Comparison of ENCODE assay signal across 19 cellular contexts in the genomic region with DNA sequence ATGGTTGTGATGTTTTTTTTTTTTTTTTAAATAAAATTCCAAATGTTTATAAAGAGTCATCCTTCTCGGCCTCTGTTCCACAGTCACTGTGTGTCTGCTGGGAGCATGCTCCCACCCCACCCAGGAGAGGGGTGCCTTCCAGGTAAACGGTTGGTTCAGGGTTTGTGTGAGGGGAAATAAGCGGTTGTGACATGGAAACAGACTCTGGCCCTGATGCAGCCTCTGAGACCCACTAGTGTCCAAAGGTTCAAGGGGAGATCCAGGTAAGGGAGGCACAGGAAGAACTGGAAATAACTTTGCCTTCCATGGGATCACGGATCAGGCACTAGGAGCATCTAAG. TPM values are rescaled to one million over a fixed set of nuclear protein-coding genes. Genes with fewer than 3 reads are reported as not detected.
DNase-seq lines count a peak whose midpoint lies in the region; ATAC-seq, FAIRE-seq and TF ChIP-seq lines count a peak whose summit lies in the region.
"Had no signal": no experiment of that assay in that cellular context is flagged by ENCODE, and none has a peak within 500 bp of the region (broad histone marks: within the 10 kb centered on the region; RNA-seq: fewer than 3 reads in every experiment).

No MANE protein-coding gene starts in this region.

- peaks cover 2% of the 10 kb centered on the region for H3K27me3 Mint-ChIP-seq in H9 (ENCODE audit: low read depth)

- no peak overlapping the region for H3T11ph ChIP-seq in H9 (ENCODE audit: low read length)

- H3K4me3 ChIP-seq in GM12878 = no peak overlapping the region
- H3K4me3 ChIP-seq in mesenchymal stem cell (ENCODE audit: insufficient read depth in 1 of 2, low read depth in 1 of 2, low read length in 2 of 2) = no peak overlapping the region

- intact Hi-C loops in GM12878 (cut with micrococcal nuclease; ENCODE audit: unreplicated experiment) = no loop called here

- H3K4me2 ChIP-seq in H9 (ENCODE audit: insufficient read depth, insufficient read length, low read length) (no peak overlapping the region), GM12878 (ENCODE audit: control insufficient read depth, insufficient read depth) (no peak overlapping the region), mesenchymal stem cell (ENCODE audit: low read length, poor library complexity, severe bottlenecking) (no peak overlapping the region)

- H3K79me1 ChIP-seq in H9 (ENCODE audit: insufficient read depth, low read depth, low read length, poor library complexity, severe bottlenecking) = no peaks in the 10 kb centered on the region
- H3K79me1 ChIP-seq in mesenchymal stem cell (replicated peaks; ENCODE audit: low read length, poor library complexity, severe bottlenecking) = peaks cover 13% of the 10 kb centered on the region

- no peaks in the 10 kb centered on the region for H3K27me3 ChIP-seq in H9 (ENCODE audit: insufficient read depth, low read length)
- H3K27me3 ChIP-seq in GM12878 (replicated peaks in 1 of 2; ENCODE audit: control insufficient read depth in 2 of 2, insufficient read depth in 2 of 2, low read length in 1 of 2) = no peaks in the 10 kb centered on the region
- H3K27me3 ChIP-seq in mesenchymal stem cell (ENCODE audit: control insufficient read depth in 1 of 2, insufficient read depth in 1 of 2, low read length in 2 of 2) = no peaks in the 10 kb centered on the region

- H3K9me3 Mint-ChIP-seq in H9 = peaks cover 0 to 3% of the 10 kb centered on the region in 2 experiments; a peak in 1 of 5 replicates

- RAD21 ChIA-PET in GM12878 (lab: Charles Lee; ENCODE audit: unreplicated experiment) = no interaction called here

- H3K79me2 ChIP-seq in H9 (ENCODE audit: insufficient read depth, low read length) (no peaks in the 10 kb centered on the region), GM12878 (ENCODE audit: control insufficient read depth, insufficient read depth, low read length) (no peaks in the 10 kb centered on the region)

- H4K5ac ChIP-seq in H9 (ENCODE audit: insufficient read length, low read depth, low read length) = no peak overlapping the region

- no peak overlapping the region for H2BK12ac ChIP-seq in H9 (ENCODE audit: insufficient read length, low read depth, low read length)
- H2BK12ac ChIP-seq in mesenchymal stem cell (ENCODE audit: low read length in 2 of 2) = no peak overlapping the region

- H3K23ac ChIP-seq in H9 (ENCODE audit: insufficient read length, low read depth, low read length) (no peak overlapping the region), mesenchymal stem cell (ENCODE audit: low read length in 2 of 2) (no peak overlapping the region)

- no peak overlapping the region for H2BK15ac ChIP-seq in H9 (ENCODE audit: low read depth, low read length)
- H2BK15ac ChIP-seq in mesenchymal stem cell (ENCODE audit: low read depth, poor library complexity, severe bottlenecking) = no peak overlapping the region

- no peak overlapping the region for H3K56ac ChIP-seq in H9 (ENCODE audit: insufficient read length, low read depth, low read length)

- TF ChIP-seq POLR2A in GM12878 (IDR thresholded peaks at IDR 0.05; ENCODE audit: low read depth, low read length) = no peak

- H2BK120ac ChIP-seq in H9 (ENCODE audit: low read depth, low read length, poor library complexity, severe bottlenecking) (no peak overlapping the region), mesenchymal stem cell (ENCODE audit: low read depth, low read length) (no peak overlapping the region)

- no peak for TF ChIP-seq RAD21 in GM12878 (IDR thresholded peaks at IDR 0.05; ENCODE audit: insufficient read depth, low read depth, low read length)

- H2AFZ ChIP-seq in H9 (ENCODE audit: low read length) (no peak overlapping the region), GM12878 (ENCODE audit: control insufficient read depth, low read depth, low read length) (no peak overlapping the region), mesenchymal stem cell (ENCODE audit: low read depth, low read length) (no peak overlapping the region)

- peak overlapping the region in 2 of 3 experiments; percentile 30 to 84; a peak in 3 of 7 replicates for H3K27ac Mint-ChIP-seq in H9

- H3K9me3 ChIP-seq in H9 (ENCODE audit: control insufficient read depth, low read depth, low read length) = no peaks in the 10 kb centered on the region
- H3K9me3 ChIP-seq in GM12878 (replicated peaks; ENCODE audit: control insufficient read depth, insufficient read depth, low read length) = no peaks in the 10 kb centered on the region
- H3K9me3 ChIP-seq in mesenchymal stem cell (ENCODE audit: control insufficient read depth, low read length) = no peaks in the 10 kb centered on the region

- no peak for TF ChIP-seq EP300 in GM12878 (IDR thresholded peaks at IDR 0.05; ENCODE audit: borderline replicate concordance in 1 of 2, control insufficient read depth in 1 of 2, low read depth in 2 of 2, low read length in 2 of 2)

- no peak overlapping the region for H3K14ac ChIP-seq in H9 (ENCODE audit: insufficient read depth, low read length)
- no peak overlapping the region for H3K14ac ChIP-seq in mesenchymal stem cell (ENCODE audit: low read length in 2 of 2)

- peaks cover 40 to 60% (median 45%) of the 10 kb centered on the region in 3 experiments; a peak in 6 of 7 replicates for H3K36me3 Mint-ChIP-seq in H9 (ENCODE audit: insufficient read depth in 1 of 3, low read depth in 3 of 3)

- H3K18ac ChIP-seq in H9 (ENCODE audit: insufficient read length, low read depth, low read length) (no peak overlapping the region), mesenchymal stem cell (ENCODE audit: low read depth in 1 of 2, low read length in 2 of 2) (no peak overlapping the region)

- DNase-seq in H9 (no peak), GM12878 (ENCODE audit: low read depth, low spot score) (no peak), mesenchymal stem cell (peak; percentile 6), SK-N-DZ (ENCODE audit: low spot score) (no peak), SW 1271 (lab: John Stamatoyannopoulos, UW) (no peak)
- DNase-seq: ACHN; CD4-positive, CD25-positive, alpha-beta regulatory T cell; DND-41; GDM1; NCI-H1436 treated with DMSO at 0.1 percent for 48 hours; NCI-H2081; NCI-H2227 treated with DMSO at 0.1 percent for 48 hours; NCI-H526; NK-92 treated with Interleukin-12 subunit alpha and Interleukin-12 subunit beta, amount 100 ng/mL, for 24 hours had no signal

- H4K8ac ChIP-seq in H9 (replicated peaks; ENCODE audit: insufficient read length, low read depth, low read length) = no peak overlapping the region
- no peak overlapping the region for H4K8ac ChIP-seq in mesenchymal stem cell (ENCODE audit: low read length)

- TF ChIP-seq CTCF in 22Rv1 (IDR thresholded peaks at IDR 0.05) = no peak
- no peak for TF ChIP-seq CTCF in H9 (conservative IDR thresholded peaks at IDR 0.05)
- no peak for TF ChIP-seq CTCF in GM12878 (IDR thresholded peaks at IDR 0.05 in 2 of 3, conservative IDR thresholded peaks at IDR 0.05 in 1 of 3; ENCODE audit: control insufficient read depth in 2 of 3, extremely low read depth in 1 of 3, insufficient read depth in 1 of 3, low read depth in 3 of 3, low read length in 3 of 3)

- H2AK5ac ChIP-seq in H9 (ENCODE audit: insufficient read length, low read length) (no peak overlapping the region), mesenchymal stem cell (ENCODE audit: low read length, severe bottlenecking) (no peak overlapping the region)

- WGBS in H9 (ENCODE audit: extremely low coverage, insufficient read length, low lambda C conversion rate) = no CpG with 5 or more reads among the region's 4 CpGs
- WGBS in GM12878 (ENCODE audit: insufficient coverage, insufficient replicate concordance, low lambda C conversion rate, missing lambda C conversion rate) = 74% methylated on average over 4 of the region's 4 CpGs
- 89% methylated on average over 4 of the region's 4 CpGs for WGBS in mesenchymal stem cell

- H3K9ac ChIP-seq in H9 (ENCODE audit: extremely low read depth, insufficient read length, low read length) = no peak overlapping the region
- no peak overlapping the region for H3K9ac ChIP-seq in GM12878 (ENCODE audit: control insufficient read depth, insufficient read depth, low read length)
- H3K9ac ChIP-seq in mesenchymal stem cell (ENCODE audit: low read length) = no peak overlapping the region

- ATAC-seq in GM12878 = no peak
- ATAC-seq in HG03432 (IDR thresholded peaks at IDR 0.05; ENCODE audit: unreplicated experiment) = no peak
- no peak for ATAC-seq in HG02870 (IDR thresholded peaks at IDR 0.05; ENCODE audit: unreplicated experiment)

- H2BK5ac ChIP-seq in H9 (ENCODE audit: insufficient read length, low read length) = no peak overlapping the region
- H2BK5ac ChIP-seq in mesenchymal stem cell (ENCODE audit: low read depth, low read length, poor library complexity, severe bottlenecking) = no peak overlapping the region

- H2BK20ac ChIP-seq in H9 (ENCODE audit: low read depth, low read length, poor library complexity, severe bottlenecking) = no peak overlapping the region

- no TSS peak for BruUV-seq in GM12878 (replicated peaks; lab: Mats Ljungman, UMichigan)

- H3K23me2 ChIP-seq in H9 (ENCODE audit: insufficient read length, low read depth, low read length, poor library complexity, severe bottlenecking) = no peaks in the 10 kb centered on the region

- peaks cover 34% of the 10 kb centered on the region in 2 experiments for H3K36me3 ChIP-seq in GM12878 (ENCODE audit: control insufficient read depth in 2 of 2, insufficient read depth in 2 of 2, low read length in 1 of 2)
- peaks cover 57 to 65% of the 10 kb centered on the region in 2 experiments for H3K36me3 ChIP-seq in mesenchymal stem cell (ENCODE audit: control insufficient read depth in 1 of 2, insufficient read depth in 2 of 2, low read depth in 1 of 2, low read length in 2 of 2)

- POLR2A ChIA-PET in GM12878 (lab: Charles Lee) = no interaction called here

- SMC1A ChIA-PET in GM12878 (lab: Charles Lee; ENCODE audit: uncharacterized antibody, unreplicated experiment) = no interaction called here

- no peaks in the 10 kb centered on the region for H3K4me1 ChIP-seq in H9 (ENCODE audit: insufficient read depth, low read length)
- no peaks in the 10 kb centered on the region for H3K4me1 ChIP-seq in GM12878 (ENCODE audit: control insufficient read depth, insufficient read depth, low read length)
- H3K4me1 ChIP-seq in mesenchymal stem cell (ENCODE audit: control insufficient read depth, insufficient read depth, low read depth, low read length) = peaks cover 12% of the 10 kb centered on the region

- CTCF ChIA-PET in GM12878 (lab: Yijun Ruan, JAX) = no interaction called here

- H4K20me1 ChIP-seq in H9 (ENCODE audit: control insufficient read depth, insufficient read depth, insufficient read length) (no peaks in the 10 kb centered on the region), GM12878 (ENCODE audit: control insufficient read depth, insufficient read depth) (no peaks in the 10 kb centered on the region)

- H4K91ac ChIP-seq in H9 (ENCODE audit: insufficient read length, low read depth, low read length) (no peak overlapping the region), mesenchymal stem cell (ENCODE audit: low read length) (no peak overlapping the region)

- H3K4me3 Mint-ChIP-seq in H9 = no peak overlapping the region

- no peak for FAIRE-seq in GM12878 (lab: Jason Lieb, UNC)
- FAIRE-seq: HTR-8/SVneo had no signal

- no peak overlapping the region for H3K4ac ChIP-seq in H9 (ENCODE audit: low read depth, low read length)
- no peak overlapping the region for H3K4ac ChIP-seq in mesenchymal stem cell (ENCODE audit: low read depth in 1 of 2, low read length in 2 of 2)

- in situ Hi-C loops in GM12878 (cut with MboI) = no loop called here

- H3K4me1 Mint-ChIP-seq in H9 = peaks cover 12 to 16% of the 10 kb centered on the region in 2 experiments

- H3K27ac ChIP-seq in 22Rv1 (peak overlapping the region; percentile 37; the same call in 1 of the 2 replicates), H9 (ENCODE audit: insufficient read length, low read depth, low read length) (no peak overlapping the region), GM12878 (ENCODE audit: control insufficient read depth, insufficient read depth) (no peak overlapping the region), mesenchymal stem cell (ENCODE audit: low read length, poor library complexity, severe bottlenecking) (no peak overlapping the region)

RNA-seq across cellular contexts. Expression of a gene that starts 6.0 kb away (rescaled TPM):
- total RNA-seq in H9 (2021) = 8.0 and 8.1 TPM in 2 replicates
- not detected in 2 replicates for total RNA-seq in GM12878 (2013; cell fraction: nucleolus; rRNA removed)
- not detected in 2 replicates for total RNA-seq in GM12878 (2014; rRNA removed)
- total RNA-seq in GM12878 (2014; rRNA removed; fragmentation: Illumina TruSeq; extraction: Trizol) = not detected in 2 replicates
- 0.13 and 0.43 TPM in 2 replicates for total RNA-seq in GM12878 (2021)
- not detected for polyA plus RNA-seq in GM12878 (2011; ENCODE audit: low read depth)
- not detected in 2 replicates for polyA plus RNA-seq in GM12878 (2011; rRNA removed)
- polyA plus RNA-seq in GM12878 (2011; cell fraction: cytosol; rRNA removed) = 0.07 TPM in 1 of 2 replicates, not detected in the other
- polyA plus RNA-seq in GM12878 (2011; cell fraction: nucleus; rRNA removed) = 0.13 and 0.28 TPM in 2 replicates
- polyA plus RNA-seq in GM12878 (2012) = 0.12 and 0.25 TPM in 2 replicates
- not detected in 2 replicates for polyA plus RNA-seq in GM12878 (2014; fragmentation: Illumina TruSeq; extraction: Trizol)
- polyA plus RNA-seq in GM12878 (2014; fragmentation: Nextera tagmentation; extraction: Ambion mirVana) = not detected
- polyA plus RNA-seq in GM12878 (2014; rRNA removed) = 0.03 and 0.06 TPM in 2 replicates
- not detected for polyA plus RNA-seq in GM12878 (2016; fragmentation: Nextera tagmentation; extraction: Ambion mirVana)
- polyA minus RNA-seq in GM12878 (2011; rRNA and poly(A)+ RNA removed) = not detected in 2 replicates
- polyA minus RNA-seq in GM12878 (2011; cell fraction: cytosol; rRNA and poly(A)+ RNA removed) = not detected in 2 replicates
- not detected in 2 replicates for polyA minus RNA-seq in GM12878 (2011; cell fraction: nucleus; rRNA and poly(A)+ RNA removed)
- 21.8 TPM for polyA plus RNA-seq in mesenchymal stem cell (2013, experiment 1 of 2)
- 22.6 TPM for polyA plus RNA-seq in mesenchymal stem cell (2013, experiment 2 of 2)
- polyA plus RNA-seq in SK-N-DZ (2014; cell fraction: cytosol; rRNA removed) = 4.5 and 4.6 TPM in 2 replicates
- 7.8 and 10.7 TPM in 2 replicates for polyA plus RNA-seq in SK-N-DZ (2014; cell fraction: nucleus; rRNA removed)

RNA-seq across cellular contexts. Expression of a gene that starts 15.1 kb away (rescaled TPM):
- total RNA-seq in H9 (2021) = 0.90 and 0.92 TPM in 2 replicates
- not detected in 2 replicates for total RNA-seq in GM12878 (2013; cell fraction: nucleolus; rRNA removed)
- 0.27 TPM in 1 of 2 replicates, not detected in the other for total RNA-seq in GM12878 (2014; rRNA removed)
- not detected in 2 replicates for total RNA-seq in GM12878 (2014; rRNA removed; fragmentation: Illumina TruSeq; extraction: Trizol)
- 0.32 and 0.46 TPM in 2 replicates for total RNA-seq in GM12878 (2021)
- not detected for polyA plus RNA-seq in GM12878 (2011; ENCODE audit: low read depth)
- 0.12 TPM in 1 of 2 replicates, not detected in the other for polyA plus RNA-seq in GM12878 (2011; rRNA removed)
- 0.10 and 0.33 TPM in 2 replicates for polyA plus RNA-seq in GM12878 (2011; cell fraction: cytosol; rRNA removed)
- polyA plus RNA-seq in GM12878 (2011; cell fraction: nucleus; rRNA removed) = 0.51 and 0.92 TPM in 2 replicates
- polyA plus RNA-seq in GM12878 (2012) = 0.31 and 0.35 TPM in 2 replicates
- polyA plus RNA-seq in GM12878 (2014; fragmentation: Illumina TruSeq; extraction: Trizol) = not detected in 2 replicates
- polyA plus RNA-seq in GM12878 (2014; fragmentation: Nextera tagmentation; extraction: Ambion mirVana) = not detected
- not detected in 2 replicates for polyA plus RNA-seq in GM12878 (2014; rRNA removed)
- polyA plus RNA-seq in GM12878 (2016; fragmentation: Nextera tagmentation; extraction: Ambion mirVana) = under 1 TPM; 0.17 to 0.24 TPM
- polyA minus RNA-seq in GM12878 (2011; rRNA and poly(A)+ RNA removed) = not detected in 2 replicates
- not detected in 2 replicates for polyA minus RNA-seq in GM12878 (2011; cell fraction: cytosol; rRNA and poly(A)+ RNA removed)
- polyA minus RNA-seq in GM12878 (2011; cell fraction: nucleus; rRNA and poly(A)+ RNA removed) = not detected in 2 replicates
- polyA plus RNA-seq in mesenchymal stem cell (2013, experiment 1 of 2) = 0.06 TPM
- 0.04 TPM for polyA plus RNA-seq in mesenchymal stem cell (2013, experiment 2 of 2)
- polyA plus RNA-seq in SK-N-DZ (2014; cell fraction: cytosol; rRNA removed) = 1.0 TPM in 1 of 2 replicates, not detected in the other
- polyA plus RNA-seq in SK-N-DZ (2014; cell fraction: nucleus; rRNA removed) = 1.4 and 6.4 TPM in 2 replicates
- total RNA-seq: CD4-positive, CD25-positive, alpha-beta regulatory T cell; SK-MEL-5 had no signal
- polyA plus RNA-seq: CD4-positive, CD25-positive, alpha-beta regulatory T cell had no signal

RNA-seq across cellular contexts. Expression of a gene that starts 32.4 kb away (rescaled TPM):
- total RNA-seq in H9 (2021) = 456 and 462 TPM in 2 replicates
- 358 and 390 TPM in 2 replicates for total RNA-seq in GM12878 (2013; cell fraction: nucleolus; rRNA removed)
- total RNA-seq in GM12878 (2014; rRNA removed) = 339 and 342 TPM in 2 replicates
- 200 and 209 TPM in 2 replicates for total RNA-seq in GM12878 (2014; rRNA removed; fragmentation: Illumina TruSeq; extraction: Trizol)
- total RNA-seq in GM12878 (2021) = 307 and 325 TPM in 2 replicates
- polyA plus RNA-seq in GM12878 (2011; ENCODE audit: low read depth) = 140 TPM
- polyA plus RNA-seq in GM12878 (2011; rRNA removed) = 233 and 400 TPM in 2 replicates
- polyA plus RNA-seq in GM12878 (2011; cell fraction: cytosol; rRNA removed) = 486 and 548 TPM in 2 replicates
- polyA plus RNA-seq in GM12878 (2011; cell fraction: nucleus; rRNA removed) = 908 and 919 TPM in 2 replicates
- 149 and 217 TPM in 2 replicates for polyA plus RNA-seq in GM12878 (2012)
- polyA plus RNA-seq in GM12878 (2014; fragmentation: Illumina TruSeq; extraction: Trizol) = 430 and 480 TPM in 2 replicates
- 100 to 1,000 TPM; 130 to 180 TPM for polyA plus RNA-seq in GM12878 (2014; fragmentation: Nextera tagmentation; extraction: Ambion mirVana)
- 369 and 388 TPM in 2 replicates for polyA plus RNA-seq in GM12878 (2014; rRNA removed)
- 100 to 1,000 TPM; 426 to 464 TPM for polyA plus RNA-seq in GM12878 (2016; fragmentation: Nextera tagmentation; extraction: Ambion mirVana)
- 345 and 478 TPM in 2 replicates for polyA minus RNA-seq in GM12878 (2011; rRNA and poly(A)+ RNA removed)
- polyA minus RNA-seq in GM12878 (2011; cell fraction: cytosol; rRNA and poly(A)+ RNA removed) = 124 and 140 TPM in 2 replicates
- 141 and 185 TPM in 2 replicates for polyA minus RNA-seq in GM12878 (2011; cell fraction: nucleus; rRNA and poly(A)+ RNA removed)
- polyA plus RNA-seq in mesenchymal stem cell (2013, experiment 1 of 2) = 174 TPM
- 172 TPM for polyA plus RNA-seq in mesenchymal stem cell (2013, experiment 2 of 2)
- 186 and 209 TPM in 2 replicates for polyA plus RNA-seq in SK-N-DZ (2014; cell fraction: cytosol; rRNA removed)
- 411 and 553 TPM in 2 replicates for polyA plus RNA-seq in SK-N-DZ (2014; cell fraction: nucleus; rRNA removed)

RNA-seq across cellular contexts. Expression of a gene that starts 32.7 kb away (rescaled TPM):
- 92.9 and 99.7 TPM in 2 replicates for total RNA-seq in H9 (2021)
- total RNA-seq in GM12878 (2013; cell fraction: nucleolus; rRNA removed) = 36.7 and 43.7 TPM in 2 replicates
- 30.7 and 37.9 TPM in 2 replicates for total RNA-seq in GM12878 (2014; rRNA removed)
- total RNA-seq in GM12878 (2014; rRNA removed; fragmentation: Illumina TruSeq; extraction: Trizol) = 10.0 and 11.9 TPM in 2 replicates
- 23.1 and 28.4 TPM in 2 replicates for total RNA-seq in GM12878 (2021)
- polyA plus RNA-seq in GM12878 (2011; ENCODE audit: low read depth) = 5.3 TPM
- polyA plus RNA-seq in GM12878 (2011; rRNA removed) = 3.8 and 8.6 TPM in 2 replicates
- 14.9 and 23.0 TPM in 2 replicates for polyA plus RNA-seq in GM12878 (2011; cell fraction: cytosol; rRNA removed)
- 23.5 and 35.8 TPM in 2 replicates for polyA plus RNA-seq in GM12878 (2011; cell fraction: nucleus; rRNA removed)
- polyA plus RNA-seq in GM12878 (2012) = 13.5 and 16.4 TPM in 2 replicates
- polyA plus RNA-seq in GM12878 (2014; fragmentation: Illumina TruSeq; extraction: Trizol) = 3.9 and 8.1 TPM in 2 replicates
- 1 to 10 TPM in 1 of 2 experiments, under 1 TPM in 1; 0.27 to 1.2 TPM for polyA plus RNA-seq in GM12878 (2014; fragmentation: Nextera tagmentation; extraction: Ambion mirVana)
- 37.6 and 41.2 TPM in 2 replicates for polyA plus RNA-seq in GM12878 (2014; rRNA removed)
- polyA plus RNA-seq in GM12878 (2016; fragmentation: Nextera tagmentation; extraction: Ambion mirVana) = 10 to 100 TPM; 36.9 to 38.7 TPM
- 3.6 and 9.5 TPM in 2 replicates for polyA minus RNA-seq in GM12878 (2011; rRNA and poly(A)+ RNA removed)
- 2.9 and 6.8 TPM in 2 replicates for polyA minus RNA-seq in GM12878 (2011; cell fraction: cytosol; rRNA and poly(A)+ RNA removed)
- polyA minus RNA-seq in GM12878 (2011; cell fraction: nucleus; rRNA and poly(A)+ RNA removed) = 5.3 and 13.4 TPM in 2 replicates
- polyA plus RNA-seq in mesenchymal stem cell (2013, experiment 1 of 2) = 22.5 TPM
- polyA plus RNA-seq in mesenchymal stem cell (2013, experiment 2 of 2) = 22.7 TPM
- 92.4 and 120 TPM in 2 replicates for polyA plus RNA-seq in SK-N-DZ (2014; cell fraction: cytosol; rRNA removed)
- 74.4 and 98.6 TPM in 2 replicates for polyA plus RNA-seq in SK-N-DZ (2014; cell fraction: nucleus; rRNA removed)
